ENCODE assay signal across 8 cellular contexts in the genomic region with DNA sequence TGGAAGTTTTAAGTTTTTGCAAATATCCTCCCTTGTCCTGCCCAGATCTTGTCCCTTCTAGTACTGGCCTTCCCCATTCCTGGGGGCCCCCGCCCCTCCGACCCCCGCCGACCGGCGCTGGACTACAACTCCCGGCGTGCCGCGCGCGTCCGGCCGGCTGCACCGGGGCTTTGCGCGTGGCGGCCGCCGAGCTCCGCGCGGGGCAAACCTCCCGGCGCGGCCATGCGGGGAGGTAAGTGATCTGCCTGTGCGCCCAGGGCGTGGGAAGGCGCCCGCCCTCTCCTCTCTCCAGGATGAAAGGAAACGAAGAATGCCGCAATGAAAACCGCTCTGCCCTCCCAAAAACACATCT. TPM values are rescaled to one million over a fixed set of nuclear protein-coding genes. Genes with fewer than 3 reads are reported as not detected.
DNase-seq lines count a peak whose midpoint lies in the region; ATAC-seq and TF ChIP-seq lines count a peak whose summit lies in the region.

No MANE protein-coding gene starts in this region.

- peak overlapping the region; percentile 81 for H3K4me3 ChIP-seq in astrocyte of the spinal cord (ENCODE audit: low read depth, low read length)
- H3K4me3 ChIP-seq in retinal pigment epithelial cell (ENCODE audit: low read length): peak overlapping the region; percentile 95

- DNase-seq in GM03348 (ENCODE audit: low spot score): peak; percentile 87
- peak; percentile 50 for DNase-seq in HT1080 (ENCODE audit: low read depth)
- DNase-seq in T-helper 22 cell (ENCODE audit: low read depth): peak; percentile 8
- DNase-seq in astrocyte of the spinal cord (ENCODE audit: low read depth, low spot score): peak; percentile 38
- peak; percentile 48 to 71 for DNase-seq in hippocampal formation (lab: John Stamatoyannopoulos, UW)
- no peak for DNase-seq in retinal pigment epithelial cell (ENCODE audit: low read depth)
- no peak for DNase-seq in retina

- ATAC-seq in GM21390 (IDR thresholded peaks at IDR 0.05; ENCODE audit: unreplicated experiment): peak; percentile 67

- in situ Hi-C loops in astrocyte of the spinal cord (cut with HindIII; ENCODE audit: low sequenced_read_pairs): no loop called here

- TF ChIP-seq CTCF in astrocyte of the spinal cord (IDR thresholded peaks at IDR 0.05; ENCODE audit: low read depth, low read length) (no peak), retinal pigment epithelial cell (conservative IDR thresholded peaks at IDR 0.05; ENCODE audit: low read depth, low read length) (no peak)

RNA-seq across cellular contexts. Expression of gene SAMD13, which starts 3.2 kb away (rescaled TPM):
- total RNA-seq in HT1080 (2014; rRNA removed; shearing (Covaris generic)): 0.47 and 0.79 TPM in 2 replicates
- 1.2 and 1.4 TPM in 2 replicates for polyA plus RNA-seq in HT1080 (2015; cell fraction: cytosol; rRNA removed)
- polyA plus RNA-seq in HT1080 (2015; cell fraction: nucleus; rRNA removed): 0.22 and 1.6 TPM in 2 replicates

Comparison
In these comparisons a context has a peak if more than half of its experiments do, and no peak if none do; other contexts are left out.
1. DNase-seq: peak in GM03348 (single experiment), HT1080 (single experiment), T-helper 22 cell (single experiment), astrocyte of the spinal cord (single experiment) and hippocampal formation (2 of 2); none in retinal pigment epithelial cell (single experiment) and retina (single experiment).